Comparison of ENCODE assay signal across 27 cellular contexts in genomic region chrX:85065512-85066198, GRCh38.
DNase-seq lines count a peak whose midpoint lies in the region; ATAC-seq and TF ChIP-seq lines count a peak whose summit lies in the region.
"Had no signal": no experiment of that assay in that cellular context is flagged by ENCODE, and none has a peak within 500 bp of the region (broad histone marks: within the 10 kb centered on the region; RNA-seq: fewer than 3 reads in every experiment).

No MANE protein-coding gene starts in this region.

- no peak overlapping the region for H3K27ac ChIP-seq in SK-N-SH (ENCODE audit: low read depth in 2 of 2, low read length in 1 of 2)
- H3K27ac ChIP-seq: body of pancreas, dorsolateral prefrontal cortex, gastroesophageal sphincter, upper lobe of left lung had no signal

- WGBS in SK-N-SH (ENCODE audit: low lambda C conversion rate): 64% methylated on average over 4 of the region's 4 CpGs

- CTCF ChIA-PET in SK-N-SH (lab: Yijun Ruan, JAX): no interaction called here

- H3K9me3 ChIP-seq in SK-N-SH (no peaks in the 10 kb centered on the region), mucosa of descending colon (no peaks in the 10 kb centered on the region)
- H3K9me3 ChIP-seq: BE2C, body of pancreas, gastroesophageal sphincter, upper lobe of left lung had no signal

- H3F3A ChIP-seq in SK-N-SH (replicated peaks; ENCODE audit: insufficient read depth): no peaks in the 10 kb centered on the region

- no peaks in the 10 kb centered on the region for H3K27me3 ChIP-seq in SK-N-SH (ENCODE audit: insufficient read depth)
- H3K27me3 ChIP-seq: BE2C, body of pancreas, gastroesophageal sphincter, upper lobe of left lung had no signal

- POLR2A ChIA-PET in SK-N-SH (lab: Yijun Ruan, JAX): no interaction called here

- peaks cover 8 to 25% of the 10 kb centered on the region in 2 experiments for H3K36me3 ChIP-seq in SK-N-SH (replicated peaks in 1 of 2; ENCODE audit: control insufficient read depth in 1 of 2, insufficient read depth in 2 of 2, low read length in 1 of 2)
- H3K36me3 ChIP-seq in mucosa of descending colon (ENCODE audit: low read depth): no peaks in the 10 kb centered on the region
- H3K36me3 ChIP-seq: BE2C had no signal

- no peaks in the 10 kb centered on the region for H3K9me2 ChIP-seq in SK-N-SH

- H3K4me3 ChIP-seq in SK-N-SH (ENCODE audit: low read depth in 2 of 2, low read length in 1 of 2): no peak overlapping the region
- no peak overlapping the region for H3K4me3 ChIP-seq in mucosa of descending colon
- H3K4me3 ChIP-seq: body of pancreas, dorsolateral prefrontal cortex, gastroesophageal sphincter, upper lobe of left lung had no signal

- no peak for DNase-seq in SK-N-SH
- DNase-seq in C1 segment of cervical spinal cord (lab: John Stamatoyannopoulos, UW): no peak
- DNase-seq in mucosa of descending colon: no peak
- DNase-seq in activated CD4-positive, alpha-beta T cell treated with anti-CD3 and anti-CD28 coated beads for 4 hours: no peak
- DNase-seq: activated naive CD4-positive, alpha-beta T cell treated with Interleukin-2 at 50 U/mL for 16 hours; BE2C; body of pancreas; cerebellar nuclear complex; dorsolateral prefrontal cortex; hippocampal formation; KBM-7; NCI-H2029 treated with DMSO at 0.1 percent for 48 hours; NCI-H2227 treated with DMSO at 0.1 percent for 48 hours; NCI-H69; SIG-M5; stimulated activated CD4-positive, alpha-beta T cell treated with anti-CD3 and anti-CD28 coated beads, Interleukin-12 subunit alpha, Interleukin-12 subunit beta, amount 100 ng/mL, for 4 hours; stimulated activated CD4-positive, alpha-beta T cell treated with anti-CD3 and anti-CD28 coated beads, Interleukin-4, amount 100 ng/mL, for 4 hours; stimulated activated naive B cell treated with anti-CD40 and anti-IgM and Interleukin-4, amounts not matched to agents 10 μg/mL and 1 μg/mL and 100 μg/mL, for 72 hours; SW 1271; upper lobe of left lung had no signal

- no peak overlapping the region for H2AFZ ChIP-seq in SK-N-SH (ENCODE audit: low read depth)

- no peak overlapping the region for H3K4me2 ChIP-seq in SK-N-SH

- no peaks in the 10 kb centered on the region for H4K20me1 ChIP-seq in SK-N-SH (ENCODE audit: insufficient read depth)

- TF ChIP-seq CTCF in SK-N-SH (IDR thresholded peaks at IDR 0.05) (no peak), mucosa of descending colon (IDR thresholded peaks at IDR 0.05) (no peak)

- intact Hi-C loops in mucosa of descending colon (cut with DNase I, micrococcal nuclease): no loop called here

- no peak for TF ChIP-seq RAD21 in SK-N-SH (IDR thresholded peaks at IDR 0.05; ENCODE audit: low read length)

- H3K9ac ChIP-seq in SK-N-SH: no peak overlapping the region

- peak; percentile 90 for ATAC-seq in GM18868 (IDR thresholded peaks at IDR 0.05; ENCODE audit: unreplicated experiment)
- peak; percentile 57 for ATAC-seq in GM21723 (IDR thresholded peaks at IDR 0.05; ENCODE audit: unreplicated experiment)
- peak; percentile 93 for ATAC-seq in HG02938 (IDR thresholded peaks at IDR 0.05; ENCODE audit: unreplicated experiment)
- ATAC-seq in HG03565 (IDR thresholded peaks at IDR 0.05; ENCODE audit: unreplicated experiment): peak; percentile 59
- no peak for ATAC-seq in mucosa of descending colon
- ATAC-seq: body of pancreas; gastroesophageal sphincter; left lobe of liver; sciatic nerve; stimulated activated naive B cell treated with anti-CD40 and anti-IgM and Interleukin-4, amounts not matched to agents 10 μg/mL and 1 μg/mL and 100 μg/mL, for 72 hours had no signal

- no peaks in the 10 kb centered on the region for H3K79me2 ChIP-seq in SK-N-SH (ENCODE audit: insufficient read depth)

- no peak for TF ChIP-seq EP300 in SK-N-SH (IDR thresholded peaks at IDR 0.05; ENCODE audit: borderline replicate concordance in 1 of 2, low read depth in 1 of 2, low read length in 1 of 2)

- H3K4me1 ChIP-seq in SK-N-SH (ENCODE audit: control insufficient read depth in 1 of 2, insufficient read depth in 2 of 2, low read depth in 1 of 2, low read length in 1 of 2) (no peaks in the 10 kb centered on the region), mucosa of descending colon (ENCODE audit: low read depth) (no peaks in the 10 kb centered on the region)
- H3K4me1 ChIP-seq: BE2C, body of pancreas, gastroesophageal sphincter, upper lobe of left lung had no signal

TF ChIP-seq in SK-N-SH, 30 proteins besides CTCF, POLR2A, EP300 and RAD21:
- no peak for TF ChIP-seq REST (IDR thresholded peaks at IDR 0.05; ENCODE audit: low read depth, low read length)
